Comparison of ENCODE assay signal across 8 cellular contexts in the genomic region with DNA sequence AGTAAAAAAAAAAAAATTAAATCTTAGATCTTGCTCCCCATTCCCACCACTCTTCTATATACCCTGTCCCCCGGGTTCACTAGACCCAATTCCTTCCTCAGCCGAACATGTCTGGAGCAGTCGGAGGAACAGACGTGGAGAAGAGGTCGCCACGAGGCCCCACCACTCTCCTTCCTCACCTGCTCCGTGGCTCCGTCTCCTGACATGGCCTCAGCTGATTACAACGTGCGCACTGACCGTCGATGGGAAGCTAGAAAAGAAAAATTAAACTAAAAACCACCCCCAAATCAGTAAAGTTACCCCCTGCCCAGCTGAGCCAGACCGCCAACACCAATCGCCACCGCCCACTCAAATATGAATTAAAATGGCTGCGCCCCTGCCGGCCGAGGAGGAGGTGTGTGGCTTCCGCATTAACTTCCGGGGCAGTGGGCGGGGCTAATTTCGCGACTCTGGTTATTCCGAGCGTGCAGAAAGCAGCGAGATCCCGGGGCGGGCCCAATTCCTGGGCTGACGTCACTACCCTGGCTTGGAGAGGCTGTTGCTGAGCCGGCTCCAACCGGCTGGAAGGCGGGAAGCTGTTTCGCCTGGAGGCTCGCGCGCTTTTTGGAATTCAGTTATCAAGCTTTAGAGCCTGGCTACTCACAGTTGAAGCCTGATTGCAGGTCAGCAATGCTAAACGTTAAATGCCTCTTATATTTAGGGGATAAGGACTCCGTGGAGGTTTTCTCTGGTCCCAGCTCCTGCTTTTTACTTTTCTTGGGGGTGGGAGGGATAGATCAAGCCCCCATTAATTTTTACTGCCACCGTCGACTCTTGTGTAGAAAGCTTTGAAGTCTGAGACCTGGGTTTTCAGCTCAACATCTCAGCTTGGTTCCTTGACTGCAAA. TPM values are rescaled to one million over a fixed set of nuclear protein-coding genes. Genes with fewer than 3 reads are reported as not detected.
A peak's percentile ranks its signal among the peaks of the same experiment; 100 is the strongest.
DNase-seq lines count a peak whose midpoint lies in the region; ATAC-seq, FAIRE-seq and TF ChIP-seq lines count a peak whose summit lies in the region.

A gene (minus strand): TSS at position 361 of the 886 bp plus-strand sequence. CDS start 155 bp downstream, at position 206.

- H3K27me3 ChIP-seq in OCI-LY3 (ENCODE audit: low read depth, low read length): no peaks in the 10 kb centered on the region

- peak; percentile 89 for ATAC-seq in GM21515 (IDR thresholded peaks at IDR 0.05; ENCODE audit: unreplicated experiment)

- H3K4me1 ChIP-seq in OCI-LY3 (ENCODE audit: low read length) (peaks cover 21% of the 10 kb centered on the region), mesodermal cell (ENCODE audit: control insufficient read depth, insufficient read depth, low read length, poor library complexity, severe bottlenecking) (no peaks in the 10 kb centered on the region)

- H3K27ac ChIP-seq in OCI-LY3 (ENCODE audit: low read length) (peak within 1 kb of the TSS; percentile 31), mesodermal cell (ENCODE audit: low read depth, low read length, severe bottlenecking) (peak within 1 kb of the TSS; percentile 91)

- H2AFZ ChIP-seq in OCI-LY3 (ENCODE audit: low read depth, low read length): peak within 1 kb of the TSS; percentile 56

- peak within 1 kb of the TSS; percentile 89 for H3K9ac ChIP-seq in OCI-LY3 (ENCODE audit: low read length)

- 0% methylated on average over 21 to 28 of the region's 40 CpGs for WGBS in mesodermal cell (ENCODE audit: insufficient coverage in 2 of 2), 2 experiments

- peak; percentile 99 for DNase-seq in DMS 273 (lab: John Stamatoyannopoulos, UW; ENCODE audit: unreplicated experiment)
- peak; percentile 75 for DNase-seq in HuH-7 (ENCODE audit: low spot score)
- DNase-seq in activated CD8-positive, alpha-beta memory T cell treated with anti-CD3 and anti-CD28 coated beads, Interleukin-2, amount 50 U/mL, for 48 hours: peak; percentile 98
- DNase-seq in stimulated activated CD8-positive, alpha-beta memory T cell treated with anti-CD3 and anti-CD28 coated beads, Interleukin-15, amount 100 ng/mL, for 4 hours (ENCODE audit: low read depth in 2 of 2): peak; percentile 86 to 94

- no peaks in the 10 kb centered on the region for H4K20me1 ChIP-seq in OCI-LY3 (ENCODE audit: insufficient read depth, low read length)

- peak within 1 kb of the TSS; percentile 86 for H3K4me2 ChIP-seq in OCI-LY3 (ENCODE audit: low read length)

- FAIRE-seq in endometrium (lab: Jason Lieb, UNC): peak; percentile 98

- peaks cover 58% of the 10 kb centered on the region for H3K79me2 ChIP-seq in OCI-LY3 (ENCODE audit: low read length)

- H3K9me3 ChIP-seq in OCI-LY3 (ENCODE audit: insufficient read depth, low read length) (no peaks in the 10 kb centered on the region), mesodermal cell (ENCODE audit: control insufficient read depth, low read length) (no peaks in the 10 kb centered on the region)

- peak within 1 kb of the TSS; percentile 75 for H3K4me3 ChIP-seq in OCI-LY3 (ENCODE audit: low read length)
- H3K4me3 ChIP-seq in mesodermal cell (ENCODE audit: extremely low read depth, insufficient read depth, low read length, poor library complexity, severe bottlenecking): peak within 1 kb of the TSS; percentile 76

- peaks cover 10% of the 10 kb centered on the region for H3K36me3 ChIP-seq in OCI-LY3 (replicated peaks; ENCODE audit: low read depth, low read length)
- H3K36me3 ChIP-seq in mesodermal cell (ENCODE audit: control insufficient read depth, insufficient read depth, low read length): peaks cover 12% of the 10 kb centered on the region

- TF ChIP-seq CTCF in OCI-LY3 (IDR thresholded peaks at IDR 0.05; ENCODE audit: low read depth, low read length): no peak

RNA-seq across cellular contexts. Expression of the gene that starts here (rescaled TPM):
- 50.7 TPM for polyA plus RNA-seq in mesodermal cell (2013, experiment 1 of 2)
- polyA plus RNA-seq in mesodermal cell (2013, experiment 2 of 2): 59.0 TPM

Comparison
In these comparisons a context has a peak if more than half of its experiments do, and no peak if none do; other contexts are left out.
1. Peak in every context shown above with its lines: DNase-seq, ATAC-seq, H3K4me3 ChIP-seq and H3K27ac ChIP-seq.